Comparison of ENCODE assay signal across 8 cellular contexts in the genomic region with DNA sequence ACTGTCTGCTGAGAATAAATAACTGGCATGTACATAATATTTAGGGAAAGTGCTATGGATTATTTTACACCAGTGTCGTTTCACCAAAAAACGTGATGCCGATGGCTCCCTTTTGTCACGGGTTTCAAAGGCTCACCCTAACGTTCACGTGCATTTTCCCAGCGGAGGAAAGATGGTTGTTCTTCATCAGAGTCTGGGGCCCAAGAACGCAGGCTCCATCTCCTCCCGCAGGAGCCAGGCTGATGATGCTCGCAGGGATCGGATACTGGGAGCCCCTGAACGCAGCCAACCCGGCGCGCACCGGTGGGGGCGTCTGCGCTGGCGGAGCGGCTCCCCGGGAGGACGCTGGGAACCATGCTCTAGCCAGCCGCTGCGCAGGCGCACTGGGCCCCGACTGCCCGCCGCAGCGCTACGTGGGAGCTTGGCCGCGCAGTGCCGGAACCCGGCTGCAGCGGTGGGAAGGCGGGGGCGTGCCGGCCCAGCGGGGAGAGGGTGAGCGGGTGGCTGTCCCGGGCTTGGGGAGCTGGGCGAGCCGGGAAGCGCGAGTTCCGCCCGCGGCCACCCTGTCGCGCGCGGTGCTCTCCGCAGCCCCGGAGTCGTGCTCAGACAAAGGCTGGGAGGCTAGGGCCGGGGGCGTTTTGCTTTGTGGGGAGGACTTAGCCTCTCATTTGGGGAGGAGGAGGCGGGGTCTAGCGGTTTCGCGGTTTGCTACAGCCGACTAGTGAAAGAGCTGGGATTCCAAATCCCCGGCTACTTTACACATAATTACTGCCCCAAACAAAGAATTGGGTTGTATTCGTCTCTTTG. TPM values are rescaled to one million over a fixed set of nuclear protein-coding genes. Genes with fewer than 3 reads are reported as not detected.
A peak's percentile ranks its signal among the peaks of the same experiment; 100 is the strongest.
DNase-seq lines count a peak whose midpoint lies in the region; ATAC-seq and TF ChIP-seq lines count a peak whose summit lies in the region.

Gene ZFP69B (plus strand): TSS at position 793 of the 807 bp plus-strand sequence. CDS start 486 bp downstream, outside the sequence.

- peak in 1 of 4 donors; percentile 60 for TF ChIP-seq POLR2A in upper lobe of left lung (IDR thresholded peaks at IDR 0.05)

- H3K27ac ChIP-seq in upper lobe of left lung: peak within 1 kb of the TSS; percentile 58 to 75 (median 66)

- TF ChIP-seq EP300 in upper lobe of left lung (IDR thresholded peaks at IDR 0.05): no peak

- no peaks in the 10 kb centered on the region for H3K36me3 ChIP-seq in upper lobe of left lung

- H3K27me3 ChIP-seq in upper lobe of left lung: no peaks in the 10 kb centered on the region

- ATAC-seq in HG02763 (IDR thresholded peaks at IDR 0.05; ENCODE audit: unreplicated experiment) (peak; percentile 86), left cardiac atrium (peak; percentile 99 to 100), upper lobe of left lung (ENCODE audit: low FRiP score in 2 of 2) (peak; percentile 97 to 100)

- DNase-seq in NCI-H1436 (lab: John Stamatoyannopoulos, UW) (peak; percentile 88), T follicular helper cell (ENCODE audit: low read depth) (peak; percentile 70), amniotic epithelial cell (ENCODE audit: low read depth) (peak; percentile 81), left cardiac atrium (peak; percentile 95), posterior vena cava (ENCODE audit: low spot score) (peak; percentile 97), upper lobe of left lung (peak; percentile 90 to 99)

- intact Hi-C loops in left cardiac atrium (cut with DNase I): no loop called here
- intact Hi-C loops in posterior vena cava (cut with DNase I): no loop called here

- H3K4me1 ChIP-seq in upper lobe of left lung: peaks cover 5 to 19% (median 12%) of the 10 kb centered on the region in 4 donors

- TF ChIP-seq CTCF in GM12873 (IDR thresholded peaks at IDR 0.05; ENCODE audit: insufficient read depth, low read depth, low read length, missing control alignments) (peak; percentile 13), upper lobe of left lung (IDR thresholded peaks at IDR 0.05) (peak in 3 of 6 experiments; percentile 16 to 29 (median 27))

- 0 to 1% methylated on average over 17 to 29 of the region's 64 CpGs for WGBS in upper lobe of left lung, 2 donors

- H3K4me3 ChIP-seq in upper lobe of left lung: peak within 1 kb of the TSS; percentile 53 to 91 (median 66)

- H3K9me3 ChIP-seq in upper lobe of left lung: peaks cover 0 to 21% (median 15%) of the 10 kb centered on the region in 4 donors

RNA-seq across cellular contexts. Expression of gene ZFP69B, which starts in this region (rescaled TPM):
- 1 to 10 TPM; 1.1 to 1.2 TPM for total RNA-seq in left cardiac atrium
- total RNA-seq in posterior vena cava: 1 to 10 TPM; 1.6 to 2.6 TPM
- 1 to 10 TPM in 3 of 6 donors, under 1 TPM in 1, not detected in 2; 0.76 to 1.7 (median 1.4) TPM for total RNA-seq in upper lobe of left lung

Comparison
In these comparisons a context has a peak if more than half of its experiments do, and no peak if none do; other contexts are left out.
1. Peak in every context shown above with its lines: DNase-seq, ATAC-seq, H3K4me3 ChIP-seq and H3K27ac ChIP-seq.